8 cellular contexts compared by ENCODE assay signal in genomic region chr2:71226965-71227560, GRCh38. TPM values are rescaled to one million over a fixed set of nuclear protein-coding genes. Genes with fewer than 3 reads are reported as not detected.
A peak's percentile ranks its signal among the peaks of the same experiment; 100 is the strongest.
DNase-seq lines count a peak whose midpoint lies in the region; ATAC-seq and TF ChIP-seq lines count a peak whose summit lies in the region.

PAIP2B (minus strand) TSS chr2:71227103; CDS start chr2:71202589, 24,514 bp downstream.

- H3K4me1 ChIP-seq in HUES64 (ENCODE audit: insufficient read depth, low read length) (peaks cover 6% of the 10 kb centered on the region; the same call in 1 of the 2 replicates), mucosa of descending colon (ENCODE audit: low read depth) (peaks cover 6% of the 10 kb centered on the region)

- H3K27ac ChIP-seq in HUES64 (ENCODE audit: low read depth, low read length) = peak within 1 kb of the TSS; percentile 55; the same call in 1 of the 2 replicates

- no peaks in the 10 kb centered on the region for H3K36me3 ChIP-seq in HUES64 (ENCODE audit: insufficient read depth, low read length)
- peaks cover 5% of the 10 kb centered on the region for H3K36me3 ChIP-seq in mucosa of descending colon (ENCODE audit: low read depth)

- H3K27me3 ChIP-seq in HUES64 (ENCODE audit: insufficient read depth, low read length) = peaks cover 14% of the 10 kb centered on the region; the same call in 1 of the 2 replicates

- H3K4me3 ChIP-seq in HUES64 (ENCODE audit: low read length) = peak within 1 kb of the TSS; percentile 85
- peak within 1 kb of the TSS; percentile 73 for H3K4me3 ChIP-seq in epithelial cell of proximal tubule (ENCODE audit: low read depth, low read length)
- H3K4me3 ChIP-seq in mucosa of descending colon = peak within 1 kb of the TSS; percentile 68

- ATAC-seq in GM21515 (IDR thresholded peaks at IDR 0.05; ENCODE audit: unreplicated experiment) (peak; percentile 97), mucosa of descending colon (peak; percentile 97)

- intact Hi-C loops in mucosa of descending colon (cut with DNase I, micrococcal nuclease) = no loop called here

- H3K9me3 ChIP-seq in HUES64 (ENCODE audit: insufficient read depth, low read depth, low read length) (no peaks in the 10 kb centered on the region), mucosa of descending colon (no peaks in the 10 kb centered on the region)

- H3K9ac ChIP-seq in HUES64 (ENCODE audit: low read depth, low read length) = peak within 1 kb of the TSS; percentile 73

- no peak for TF ChIP-seq CTCF in epithelial cell of proximal tubule (conservative IDR thresholded peaks at IDR 0.05; ENCODE audit: low read depth, low read length)
- no peak for TF ChIP-seq CTCF in mucosa of descending colon (IDR thresholded peaks at IDR 0.05)

- peak; percentile 91 for DNase-seq in D341Med (ENCODE audit: low spot score)
- DNase-seq in OCI-M2 (lab: John Stamatoyannopoulos, UW; ENCODE audit: unreplicated experiment) = peak; percentile 96
- DNase-seq in activated T-cell treated with anti-CD3 and anti-CD28 coated beads, Interleukin-2, amount 50 U/mL, for 1 hour = peak; percentile 95
- DNase-seq in epithelial cell of proximal tubule (ENCODE audit: low read depth) = peak; percentile 98
- DNase-seq in mucosa of descending colon = peak; percentile 99 to 100 (median 99)
- DNase-seq in stimulated activated CD8-positive, alpha-beta memory T cell treated with anti-CD3 and anti-CD28 coated beads, Interleukin-4, amount 100 ng/mL, for 1 hour (ENCODE audit: low read depth in 2 of 2, low spot score in 1 of 2) = peak; percentile 83 to 94

- under 1% methylated on average over 30 of the region's 30 CpGs for WGBS in HUES64

RNA-seq across cellular contexts. Expression of gene PAIP2B, which starts in this region (rescaled TPM):
- polyA plus RNA-seq in HUES64 (2013, experiment 1 of 2) = 5.8 TPM
- polyA plus RNA-seq in HUES64 (2013, experiment 2 of 2) = 7.7 TPM
- total RNA-seq in epithelial cell of proximal tubule (0.87 and 1.4 TPM in 2 replicates), mucosa of descending colon (10 to 100 TPM in 1 of 3 donors, 1 to 10 TPM in 2; 5.6 to 14.6 (median 6.5) TPM)

Comparison
In these comparisons a context has a peak if more than half of its experiments do, and no peak if none do; other contexts are left out.
1. Peak in every context shown above with its lines: DNase-seq, ATAC-seq, H3K4me3 ChIP-seq and H3K27ac ChIP-seq.